ENCODE assay signal across 24 cellular contexts in the genomic region with DNA sequence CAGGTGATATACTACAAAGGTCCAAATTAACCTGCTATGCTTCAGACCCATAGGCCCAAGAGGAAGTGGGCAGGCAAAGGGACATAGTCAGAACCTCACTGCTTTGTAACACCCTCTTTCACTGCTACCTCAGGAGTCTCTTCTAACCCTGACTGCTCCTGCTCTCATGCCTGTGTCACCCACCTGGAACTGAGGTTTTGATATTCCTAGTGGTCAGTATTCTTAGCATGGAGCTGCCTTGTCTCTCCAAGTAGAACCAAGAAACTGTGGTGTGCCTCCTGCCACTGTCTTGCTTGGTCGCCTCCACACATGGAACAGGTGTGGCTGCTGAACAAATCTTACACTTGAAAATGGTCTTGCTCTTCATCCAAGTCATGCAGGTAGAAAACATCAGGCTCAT.
"Had no signal": no experiment of that assay in that cellular context is flagged by ENCODE, and none has a peak within 500 bp of the region (broad histone marks: within the 10 kb centered on the region; RNA-seq: fewer than 3 reads in every experiment).

No MANE protein-coding gene starts in this region.

- H3K27ac ChIP-seq: KMS-11, RWPE1 had no signal

- ATAC-seq: HepG2, K562, Panc1, PC-3 had no signal

- H3K27ac Mint-ChIP-seq: IgD-negative memory B cell had no signal

- H3K4me3 Mint-ChIP-seq: IgD-negative memory B cell had no signal

- FAIRE-seq: HepG2, K562 had no signal

- H3K36me3 Mint-ChIP-seq: IgD-negative memory B cell had no signal

- H3K27me3 Mint-ChIP-seq: IgD-negative memory B cell had no signal

- H3K9me3 ChIP-seq: SK-N-SH had no signal

- DNase-seq: Kasumi-1; MM.1S; NCI-H1092 treated with DMSO at 0.1 percent for 48 hours; NCI-H1436; NCI-H187; NCI-H2029; NCI-H2081 treated with DMSO at 0.1 percent for 48 hours; NCI-H2171; NCI-H226; NCI-H446; NCI-H510A; NCI-H524 treated with DMSO at 0.1 percent for 48 hours; NCI-H69; NCI-H774; NK-92 treated with Interleukin-12 subunit alpha and Interleukin-12 subunit beta, amount 100 ng/mL, for 24 hours; PC-3; SHP77; SK-N-SH had no signal

- H3K4me1 Mint-ChIP-seq: IgD-negative memory B cell had no signal

- H3K4me3 ChIP-seq: K562 had no signal
